Comparison of ENCODE assay signal across 21 cellular contexts in genomic region chr5:152723482-152723881, GRCh38.
"Had no signal": no experiment of that assay in that cellular context is flagged by ENCODE, and none has a peak within 500 bp of the region (broad histone marks: within the 10 kb centered on the region; RNA-seq: fewer than 3 reads in every experiment).

No MANE protein-coding gene starts in this region.

- H3K27ac Mint-ChIP-seq: activated CD4-positive, alpha-beta T cell treated with anti-CD3 and anti-CD28 coated beads, Interleukin-2, amount 10 ng/mL, durations not matched to agents 7 days and 5 days; activated naive CD4-positive, alpha-beta T cell treated with anti-CD3 and anti-CD28 coated beads, Interleukin-2, amount 10 ng/mL, durations not matched to agents 7 days and 5 days; activated naive CD8-positive, alpha-beta T cell treated with anti-CD3 and anti-CD28 coated beads, Interleukin-2, amount 50 U/mL, for 24 hours; brain; progenitor cell of endocrine pancreas had no signal

- DNase-seq: activated CD4-positive, alpha-beta T cell treated with anti-CD3 and anti-CD28 coated beads, Interleukin-2, amount 10 ng/mL, durations not matched to agents 7 days and 5 days; activated CD8-positive, alpha-beta memory T cell treated with anti-CD3 and anti-CD28 coated beads, Interleukin-2, amount 50 U/mL, for 4 hours; activated naive CD4-positive, alpha-beta T cell treated with anti-CD3 and anti-CD28 coated beads, Interleukin-2, amount 10 ng/mL, durations not matched to agents 7 days and 5 days; activated naive CD8-positive, alpha-beta T cell treated with anti-CD3 and anti-CD28 coated beads, Interleukin-2, amount 50 U/mL, for 24 hours; activated T-cell treated with anti-CD3 and anti-CD28 coated beads, Interleukin-2, amount 50 U/mL, for 4 hours; anterior cingulate cortex; central memory CD4-positive, alpha-beta T cell; foreskin keratinocyte; hippocampal formation; kidney; stimulated activated CD4-positive, alpha-beta T cell treated with anti-CD3 and anti-CD28 coated beads, Interleukin-12 subunit alpha, Interleukin-12 subunit beta, amount 100 ng/mL, for 4 hours; stimulated activated CD4-positive, alpha-beta T cell treated with anti-CD3 and anti-CD28 coated beads, Interleukin-1b, Interleukin-23, amount 100 ng/mL, for 48 hours; stimulated activated CD8-positive, alpha-beta memory T cell treated with anti-CD3 and anti-CD28 coated beads, Interleukin-4, amount 100 ng/mL, for 48 hours; stimulated activated naive CD4-positive, alpha-beta T cell; T1000; upper lobe of right lung had no signal

- H3K27me3 ChIP-seq: foreskin keratinocyte, right atrium auricular region, upper lobe of right lung had no signal

- H3K27ac ChIP-seq: foreskin keratinocyte, right atrium auricular region, upper lobe of right lung had no signal

- H3K36me3 ChIP-seq: right atrium auricular region, upper lobe of right lung had no signal

- H3K36me3 Mint-ChIP-seq: activated naive CD4-positive, alpha-beta T cell treated with anti-CD3 and anti-CD28 coated beads, Interleukin-2, amount 10 ng/mL, durations not matched to agents 7 days and 5 days; brain had no signal

- FAIRE-seq: colon, kidney had no signal

- H3K4me3 Mint-ChIP-seq: activated CD4-positive, alpha-beta T cell treated with anti-CD3 and anti-CD28 coated beads, Interleukin-2, amount 10 ng/mL, durations not matched to agents 7 days and 5 days; activated naive CD4-positive, alpha-beta T cell treated with anti-CD3 and anti-CD28 coated beads, Interleukin-2, amount 10 ng/mL, durations not matched to agents 7 days and 5 days; activated naive CD8-positive, alpha-beta T cell treated with anti-CD3 and anti-CD28 coated beads, Interleukin-2, amount 50 U/mL, for 24 hours; activated T-cell treated with anti-CD3 and anti-CD28 coated beads, Interleukin-2, amount 50 U/mL, for 4 hours; brain had no signal

- H3K4me3 ChIP-seq: right atrium auricular region, upper lobe of right lung had no signal

- H3K4me1 Mint-ChIP-seq: activated CD4-positive, alpha-beta T cell treated with anti-CD3 and anti-CD28 coated beads, Interleukin-2, amount 10 ng/mL, durations not matched to agents 7 days and 5 days; activated naive CD4-positive, alpha-beta T cell treated with anti-CD3 and anti-CD28 coated beads, Interleukin-2, amount 10 ng/mL, durations not matched to agents 7 days and 5 days; activated naive CD8-positive, alpha-beta T cell treated with anti-CD3 and anti-CD28 coated beads, Interleukin-2, amount 50 U/mL, for 24 hours; brain had no signal

- H3K27me3 Mint-ChIP-seq: activated CD4-positive, alpha-beta T cell treated with anti-CD3 and anti-CD28 coated beads, Interleukin-2, amount 10 ng/mL, durations not matched to agents 7 days and 5 days; activated naive CD4-positive, alpha-beta T cell treated with anti-CD3 and anti-CD28 coated beads, Interleukin-2, amount 10 ng/mL, durations not matched to agents 7 days and 5 days; activated naive CD8-positive, alpha-beta T cell treated with anti-CD3 and anti-CD28 coated beads, Interleukin-2, amount 50 U/mL, for 24 hours; progenitor cell of endocrine pancreas had no signal

- H3K9me3 ChIP-seq: upper lobe of right lung had no signal

- H3K4me1 ChIP-seq: foreskin keratinocyte, right atrium auricular region, upper lobe of right lung had no signal

- ATAC-seq: activated naive CD8-positive, alpha-beta T cell treated with anti-CD3 and anti-CD28 coated beads, Interleukin-2, amount 50 U/mL, for 24 hours; activated T-cell treated with anti-CD3 and anti-CD28 coated beads, Interleukin-2, amount 50 U/mL, for 4 hours; foreskin keratinocyte; left lobe of liver; upper lobe of right lung had no signal
